7 cellular contexts compared by ENCODE assay signal in genomic region chr3:170809021-170809974, GRCh38.
DNase-seq lines count a peak whose midpoint lies in the region; ATAC-seq and TF ChIP-seq lines count a peak whose summit lies in the region.

No MANE protein-coding gene starts in this region.

- ATAC-seq in HG03025 (IDR thresholded peaks at IDR 0.05; ENCODE audit: low FRiP score, unreplicated experiment) (no peak), GM19467 (IDR thresholded peaks at IDR 0.05; ENCODE audit: unreplicated experiment) (no peak)

- H3K4me1 ChIP-seq in Peyer's patch = peaks cover 0 to 25% (median 1%) of the 10 kb centered on the region in 4 donors
- H3K4me1 ChIP-seq in endodermal cell (ENCODE audit: control insufficient read depth, insufficient read depth, low read length) = peaks cover 14% of the 10 kb centered on the region

- no peak overlapping the region for H3K4me3 Mint-ChIP-seq in endodermal cell

- no peak for DNase-seq in GM06990 (ENCODE audit: extremely low read depth, insufficient read length)
- no peak for DNase-seq in LNCaP clone FGC (ENCODE audit: low read depth)
- DNase-seq in Peyer's patch = peak in 1 of 3 donors; percentile 70
- DNase-seq in endodermal cell = peak; percentile 87
- peak; percentile 58 for DNase-seq in middle frontal gyrus (ENCODE audit: extremely low spot score, low spot score)

- H3K27me3 ChIP-seq in GM06990 (replicated peaks; ENCODE audit: control insufficient read depth, insufficient read depth, low read length) (no peaks in the 10 kb centered on the region; the same call in none of the 2 replicates), Peyer's patch (no peaks in the 10 kb centered on the region), endodermal cell (ENCODE audit: control insufficient read depth, insufficient read depth, low read length, poor library complexity, severe bottlenecking) (peaks cover 6% of the 10 kb centered on the region)

- H3K4me3 ChIP-seq in GM06990 (replicated peaks; ENCODE audit: low read depth, low read length) = no peak overlapping the region
- H3K4me3 ChIP-seq in LNCaP clone FGC (ENCODE audit: low read depth, low read length) = no peak overlapping the region
- H3K4me3 ChIP-seq in Peyer's patch = no peak overlapping the region
- no peak overlapping the region for H3K4me3 ChIP-seq in endodermal cell (ENCODE audit: low read length)

- H3K27ac Mint-ChIP-seq in endodermal cell = no peak overlapping the region

- TF ChIP-seq POLR2A in Peyer's patch (IDR thresholded peaks at IDR 0.05) = no peak

- H3K9me3 ChIP-seq in Peyer's patch (no peaks in the 10 kb centered on the region), endodermal cell (ENCODE audit: control insufficient read depth, low read length) (peaks cover 21% of the 10 kb centered on the region)

- H3K36me3 Mint-ChIP-seq in endodermal cell (ENCODE audit: low read depth) = peaks cover 5% of the 10 kb centered on the region

- TF ChIP-seq CTCF in GM06990 (IDR thresholded peaks at IDR 0.05; ENCODE audit: insufficient read depth, low read length, poor library complexity, severe bottlenecking) (peak; percentile 67), LNCaP clone FGC (IDR thresholded peaks at IDR 0.05; ENCODE audit: control insufficient read depth, extremely low read depth, insufficient read depth) (peak; percentile 86), Peyer's patch (IDR thresholded peaks at IDR 0.05) (peak in 4 of 6 experiments; percentile 24 to 66 (median 61)), endodermal cell (conservative IDR thresholded peaks at IDR 0.05) (peak; percentile 87)

- H3K4me1 Mint-ChIP-seq in endodermal cell = peaks cover 54% of the 10 kb centered on the region

- H3K36me3 ChIP-seq in GM06990 (ENCODE audit: control insufficient read depth, insufficient read depth, low read length) = no peaks in the 10 kb centered on the region
- no peaks in the 10 kb centered on the region for H3K36me3 ChIP-seq in Peyer's patch
- no peaks in the 10 kb centered on the region for H3K36me3 ChIP-seq in endodermal cell (ENCODE audit: control insufficient read depth, insufficient read depth, low read length)

- H3K27me3 Mint-ChIP-seq in endodermal cell (ENCODE audit: insufficient read depth) = no peaks in the 10 kb centered on the region

- WGBS in endodermal cell (ENCODE audit: insufficient coverage in 1 of 2, insufficient read length in 1 of 2), 2 experiments = 68 to 77% methylated on average over 9 to 14 of the region's 14 CpGs

- peaks cover 12% of the 10 kb centered on the region for H3K9me3 Mint-ChIP-seq in endodermal cell

- H3K27ac ChIP-seq in Peyer's patch (peak overlapping the region in 1 of 4 donors; percentile 73), endodermal cell (ENCODE audit: low read depth, low read length) (no peak overlapping the region)

- H3K9ac ChIP-seq in endodermal cell (ENCODE audit: extremely low read depth, low read length, poor library complexity, severe bottlenecking) = no peak overlapping the region

Comparison
In these comparisons a context has a peak if more than half of its experiments do, and no peak if none do; other contexts are left out.
1. DNase-seq: peak in endodermal cell (single experiment) and middle frontal gyrus (single experiment); none in GM06990 (single experiment) and LNCaP clone FGC (single experiment).
2. Peak in every context shown above with its lines, with median percentiles within 50 percentile points of each other: CTCF ChIP-seq.